ENCODE assay signal across 9 cellular contexts in the genomic region with DNA sequence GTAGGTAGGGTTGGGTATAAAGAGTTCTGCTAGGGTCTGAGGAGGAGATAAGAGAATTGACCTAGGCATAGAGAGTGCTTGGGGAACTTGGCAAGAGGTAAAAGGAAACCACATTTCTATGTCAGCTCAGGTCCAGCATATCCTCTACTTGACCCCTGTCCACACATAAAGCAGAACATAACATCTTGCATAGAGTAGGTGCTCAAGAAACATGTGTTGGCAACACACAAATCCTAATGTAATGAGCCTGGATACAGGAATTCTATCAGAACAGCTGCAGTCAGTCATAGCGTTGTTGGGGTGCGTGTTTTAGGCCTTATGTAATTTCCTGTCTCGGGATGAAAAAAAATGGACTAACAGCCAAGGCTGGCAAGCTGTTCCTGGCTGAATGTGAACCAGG. TPM values are rescaled to one million over a fixed set of nuclear protein-coding genes. Genes with fewer than 3 reads are reported as not detected.
A peak's percentile ranks its signal among the peaks of the same experiment; 100 is the strongest.
DNase-seq lines count a peak whose midpoint lies in the region; ATAC-seq, FAIRE-seq and TF ChIP-seq lines count a peak whose summit lies in the region.
"Had no signal": no experiment of that assay in that cellular context is flagged by ENCODE, and none has a peak within 500 bp of the region (broad histone marks: within the 10 kb centered on the region; RNA-seq: fewer than 3 reads in every experiment).

No MANE protein-coding gene starts in this region.

- no peaks in the 10 kb centered on the region for H3K36me3 Mint-ChIP-seq in CD4-positive, CD25-positive, alpha-beta regulatory T cell

- no peaks in the 10 kb centered on the region for H3K9me3 Mint-ChIP-seq in CD4-positive, CD25-positive, alpha-beta regulatory T cell

- peak overlapping the region; percentile 79 for H3K4me3 ChIP-seq in CD4-positive, CD25-positive, alpha-beta regulatory T cell (ENCODE audit: low read depth, low read length)
- no peak overlapping the region for H3K4me3 ChIP-seq in bronchial epithelial cell (ENCODE audit: low read depth, low read length)
- H3K4me3 ChIP-seq in mucosa of descending colon = no peak overlapping the region

- H3K4me1 Mint-ChIP-seq in CD4-positive, CD25-positive, alpha-beta regulatory T cell = peaks cover 12 to 34% (median 29%) of the 10 kb centered on the region in 4 donors

- H3K27me3 ChIP-seq in CD4-positive, CD25-positive, alpha-beta regulatory T cell (ENCODE audit: control insufficient read depth, insufficient read depth, low read length) = peaks cover 3% of the 10 kb centered on the region
- no peaks in the 10 kb centered on the region for H3K27me3 ChIP-seq in bronchial epithelial cell (ENCODE audit: control insufficient read depth, insufficient read depth, low read length)
- H3K27me3 ChIP-seq: pancreas had no signal

- H3K4me3 Mint-ChIP-seq in CD4-positive, CD25-positive, alpha-beta regulatory T cell = peak overlapping the region; percentile 58 to 76 (median 74)

- intact Hi-C loops in mucosa of descending colon (cut with DNase I, micrococcal nuclease) = no loop called here

- TF ChIP-seq CTCF in bronchial epithelial cell (IDR thresholded peaks at IDR 0.05; ENCODE audit: insufficient read depth, low read length, severe bottlenecking) (no peak), mucosa of descending colon (IDR thresholded peaks at IDR 0.05) (no peak)

- no peak for FAIRE-seq in bronchial epithelial cell (lab: Jason Lieb, UNC)
- FAIRE-seq: pancreas had no signal

- ATAC-seq in CD4-positive, CD25-positive, alpha-beta regulatory T cell (ENCODE audit: low read depth in 2 of 2) = peak in 1 of 2 donors; percentile 25
- ATAC-seq in mucosa of descending colon = peak; percentile 37
- no peak for ATAC-seq in HG03520 (IDR thresholded peaks at IDR 0.05; ENCODE audit: unreplicated experiment)
- no peak for ATAC-seq in HG02763 (IDR thresholded peaks at IDR 0.05; ENCODE audit: unreplicated experiment)

- H3K27me3 Mint-ChIP-seq in CD4-positive, CD25-positive, alpha-beta regulatory T cell = peaks cover 9% of the 10 kb centered on the region

- no peak for DNase-seq in CD4-positive, CD25-positive, alpha-beta regulatory T cell
- DNase-seq in HS-5 (ENCODE audit: low read depth) = peak; percentile 38
- DNase-seq in bronchial epithelial cell (ENCODE audit: low read depth) = peak; percentile 57
- DNase-seq in mucosa of descending colon = no peak
- DNase-seq in NCI-H446 treated with DMSO at 0.1 percent for 48 hours (lab: John Stamatoyannopoulos, UW) = no peak
- no peak for DNase-seq in NCI-H748 treated with DMSO at 0.1 percent for 48 hours (lab: John Stamatoyannopoulos, UW)

- no peaks in the 10 kb centered on the region for H3K36me3 ChIP-seq in CD4-positive, CD25-positive, alpha-beta regulatory T cell (ENCODE audit: control insufficient read depth, insufficient read depth, low read length)
- H3K36me3 ChIP-seq in bronchial epithelial cell (ENCODE audit: control insufficient read depth, insufficient read depth, low read length) (no peaks in the 10 kb centered on the region), mucosa of descending colon (ENCODE audit: low read depth) (no peaks in the 10 kb centered on the region)
- H3K36me3 ChIP-seq: pancreas had no signal

- no peaks in the 10 kb centered on the region for H3K9me3 ChIP-seq in CD4-positive, CD25-positive, alpha-beta regulatory T cell (ENCODE audit: control insufficient read depth in 2 of 2, low read length in 2 of 2)
- H3K9me3 ChIP-seq in mucosa of descending colon = no peaks in the 10 kb centered on the region
- H3K9me3 ChIP-seq: pancreas had no signal

- H3K4me1 ChIP-seq in CD4-positive, CD25-positive, alpha-beta regulatory T cell (ENCODE audit: control insufficient read depth, insufficient read depth, low read length, poor library complexity, severe bottlenecking) = peaks cover 21% of the 10 kb centered on the region
- H3K4me1 ChIP-seq in mucosa of descending colon (ENCODE audit: low read depth) = peaks cover 3% of the 10 kb centered on the region

- H3K27ac ChIP-seq in CD4-positive, CD25-positive, alpha-beta regulatory T cell (ENCODE audit: insufficient read depth, low read length, poor library complexity, severe bottlenecking) = peak overlapping the region; percentile 35
- H3K27ac ChIP-seq: pancreas had no signal

- peak overlapping the region in 2 of 3 donors; percentile 75 to 78 for H3K27ac Mint-ChIP-seq in CD4-positive, CD25-positive, alpha-beta regulatory T cell

RNA-seq across cellular contexts. Expression of a gene that starts 35.0 kb away (rescaled TPM):
- total RNA-seq in CD4-positive, CD25-positive, alpha-beta regulatory T cell = 42.9 TPM
- 10 to 100 TPM; 27.1 to 36.4 (median 32.9) TPM for polyA plus RNA-seq in CD4-positive, CD25-positive, alpha-beta regulatory T cell
- total RNA-seq in bronchial epithelial cell = 1.4 and 1.6 TPM in 2 replicates
- 10 to 100 TPM; 15.0 to 35.0 (median 18.8) TPM for total RNA-seq in mucosa of descending colon

Comparison
In these comparisons a context has a peak if more than half of its experiments do, and no peak if none do; other contexts are left out.
1. DNase-seq: peak in HS-5 (single experiment) and bronchial epithelial cell (single experiment); none in CD4-positive, CD25-positive, alpha-beta regulatory T cell (0 of 3), mucosa of descending colon (0 of 3), NCI-H446 treated with DMSO at 0.1 percent for 48 hours (single experiment) and NCI-H748 treated with DMSO at 0.1 percent for 48 hours (single experiment).